ENCODE assay signal across 8 cellular contexts in the genomic region with DNA sequence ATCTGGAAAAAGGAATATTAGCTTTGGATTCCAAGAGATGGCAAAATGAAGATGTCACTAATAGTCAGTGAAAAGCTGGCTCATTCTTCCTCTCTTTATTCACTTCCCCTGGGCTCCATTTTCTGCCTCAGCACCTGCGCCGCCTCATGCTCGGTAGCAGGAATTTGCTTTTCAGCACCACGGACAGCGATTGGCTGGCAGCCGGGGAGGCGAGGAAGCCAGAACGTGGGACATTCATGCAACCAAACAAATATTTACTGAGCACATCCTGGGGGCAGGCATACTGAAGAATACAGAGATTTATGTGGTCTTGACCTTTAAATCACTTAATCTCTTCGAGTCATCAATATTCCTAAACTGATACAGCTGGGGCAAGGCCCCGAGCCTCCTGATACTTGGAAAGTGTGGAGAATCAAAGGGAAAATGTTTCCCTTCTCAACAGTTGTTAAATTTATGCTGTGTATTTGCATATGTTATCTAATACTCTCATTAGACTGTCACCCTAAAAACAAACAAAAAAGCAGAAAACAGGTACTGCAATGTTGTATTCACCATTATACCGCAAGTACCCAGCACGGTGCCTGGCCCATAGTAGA. TPM values are rescaled to one million over a fixed set of nuclear protein-coding genes. Genes with fewer than 3 reads are reported as not detected.
DNase-seq lines count a peak whose midpoint lies in the region; ATAC-seq and TF ChIP-seq lines count a peak whose summit lies in the region.

No MANE protein-coding gene starts in this region.

- no peaks in the 10 kb centered on the region for H3K9me3 Mint-ChIP-seq in CD8-positive, alpha-beta T cell

- 13% methylated on average over 12 of the region's 12 CpGs for WGBS in liver

- TF ChIP-seq CTCF in CD8-positive, alpha-beta T cell (IDR thresholded peaks at IDR 0.05), result no peak
- TF ChIP-seq CTCF in liver (IDR thresholded peaks at IDR 0.05; ENCODE audit: low read depth, low read length, missing input control), result no peak

- no peak overlapping the region for H3K27ac Mint-ChIP-seq in CD8-positive, alpha-beta T cell

- H3K4me1 Mint-ChIP-seq in CD8-positive, alpha-beta T cell (ENCODE audit: low read depth), result no peaks in the 10 kb centered on the region

- H3K36me3 ChIP-seq in CD8-positive, alpha-beta T cell (ENCODE audit: insufficient read depth, low read length), result no peaks in the 10 kb centered on the region
- no peaks in the 10 kb centered on the region for H3K36me3 ChIP-seq in liver (ENCODE audit: control insufficient read depth in 4 of 4, insufficient read depth in 3 of 4, low read depth in 1 of 4, low read length in 3 of 4)

- peak; percentile 37 to 41 for TF ChIP-seq RAD21 in liver (IDR thresholded peaks at IDR 0.05)

- CTCF ChIA-PET in CD8-positive, alpha-beta T cell (lab: Charles Lee), result interaction anchor here (0.9 to 5.1 kb wide), 8 partner anchors 16 to 170 kb away, joined by 3 to 48 read pairs (median 3); no protein-coding TSS in a partner anchor

- intact Hi-C loops in CD8-positive, alpha-beta T cell (cut with DNase I, micrococcal nuclease), result loop anchor here in 1 of 2 experiments (1.0 kb wide), 1 partner anchor 166 kb away; no protein-coding TSS in a partner anchor

- H3K9me3 ChIP-seq in CD8-positive, alpha-beta T cell (ENCODE audit: low read length), result no peaks in the 10 kb centered on the region
- H3K9me3 ChIP-seq in liver (ENCODE audit: control insufficient read depth in 4 of 4, low read length in 3 of 4), result no peaks in the 10 kb centered on the region

- no peaks in the 10 kb centered on the region for H3K4me1 ChIP-seq in CD8-positive, alpha-beta T cell (ENCODE audit: insufficient read depth, low read length)
- H3K4me1 ChIP-seq in liver (ENCODE audit: control insufficient read depth in 4 of 4, insufficient read depth in 4 of 4, low read length in 3 of 4), result peaks cover 0 to 5% (median 1%) of the 10 kb centered on the region in 4 donors

- peaks cover under 1% of the 10 kb centered on the region for H3K27me3 ChIP-seq in CD8-positive, alpha-beta T cell (ENCODE audit: insufficient read depth, low read length)
- peaks cover 0 to 4% (median 0%) of the 10 kb centered on the region in 4 donors for H3K27me3 ChIP-seq in liver (ENCODE audit: control insufficient read depth in 4 of 4, insufficient read depth in 4 of 4, low read length in 3 of 4)

- H3K36me3 Mint-ChIP-seq in CD8-positive, alpha-beta T cell, result no peaks in the 10 kb centered on the region

- DNase-seq in CD8-positive, alpha-beta T cell, result peak; percentile 26 to 70 (median 53)
- DNase-seq in KG1 (lab: John Stamatoyannopoulos, UW), result peak; percentile 31
- DNase-seq in activated CD4-positive, alpha-beta T cell treated with anti-CD3 and anti-CD28 coated beads for 24 hours (ENCODE audit: low read depth in 2 of 2), result peak; percentile 42 to 48
- DNase-seq in cerebellar cortex (ENCODE audit: low spot score), result peak; percentile 46
- DNase-seq in stimulated activated CD8-positive, alpha-beta memory T cell treated with anti-CD3 and anti-CD28 coated beads, Interleukin-12 subunit alpha, Interleukin-12 subunit beta, amount 100 ng/mL, for 1 hour (ENCODE audit: low read depth), result peak; percentile 28
- DNase-seq in COLO668 (lab: John Stamatoyannopoulos, UW; ENCODE audit: unreplicated experiment), result no peak

- H3K27me3 Mint-ChIP-seq in CD8-positive, alpha-beta T cell (ENCODE audit: low read depth), result peaks cover 36% of the 10 kb centered on the region

- H3K4me3 ChIP-seq in CD8-positive, alpha-beta T cell (ENCODE audit: low read depth, low read length), result no peak overlapping the region
- no peak overlapping the region for H3K4me3 ChIP-seq in liver (ENCODE audit: low read depth in 1 of 3, low read length in 3 of 3)

- ATAC-seq in CD8-positive, alpha-beta T cell, result no peak
- no peak for ATAC-seq in GM21367 (IDR thresholded peaks at IDR 0.05; ENCODE audit: unreplicated experiment)

- H3K4me3 Mint-ChIP-seq in CD8-positive, alpha-beta T cell, result no peak overlapping the region

- POLR2A ChIA-PET in CD8-positive, alpha-beta T cell (lab: Charles Lee), result no interaction called here

- no peak overlapping the region for H3K9ac ChIP-seq in liver (ENCODE audit: low read depth in 1 of 2, low read length in 2 of 2)

- H3K27ac ChIP-seq in CD8-positive, alpha-beta T cell (ENCODE audit: low read depth, low read length), result no peak overlapping the region
- no peak overlapping the region for H3K27ac ChIP-seq in liver (ENCODE audit: low read depth in 1 of 2, low read length in 2 of 2)

TF ChIP-seq in liver, 16 proteins besides CTCF, POLR2A, EP300 and RAD21:
- TF ChIP-seq JUND (IDR thresholded peaks at IDR 0.05), result no peak
- TF ChIP-seq, protein P1, sequence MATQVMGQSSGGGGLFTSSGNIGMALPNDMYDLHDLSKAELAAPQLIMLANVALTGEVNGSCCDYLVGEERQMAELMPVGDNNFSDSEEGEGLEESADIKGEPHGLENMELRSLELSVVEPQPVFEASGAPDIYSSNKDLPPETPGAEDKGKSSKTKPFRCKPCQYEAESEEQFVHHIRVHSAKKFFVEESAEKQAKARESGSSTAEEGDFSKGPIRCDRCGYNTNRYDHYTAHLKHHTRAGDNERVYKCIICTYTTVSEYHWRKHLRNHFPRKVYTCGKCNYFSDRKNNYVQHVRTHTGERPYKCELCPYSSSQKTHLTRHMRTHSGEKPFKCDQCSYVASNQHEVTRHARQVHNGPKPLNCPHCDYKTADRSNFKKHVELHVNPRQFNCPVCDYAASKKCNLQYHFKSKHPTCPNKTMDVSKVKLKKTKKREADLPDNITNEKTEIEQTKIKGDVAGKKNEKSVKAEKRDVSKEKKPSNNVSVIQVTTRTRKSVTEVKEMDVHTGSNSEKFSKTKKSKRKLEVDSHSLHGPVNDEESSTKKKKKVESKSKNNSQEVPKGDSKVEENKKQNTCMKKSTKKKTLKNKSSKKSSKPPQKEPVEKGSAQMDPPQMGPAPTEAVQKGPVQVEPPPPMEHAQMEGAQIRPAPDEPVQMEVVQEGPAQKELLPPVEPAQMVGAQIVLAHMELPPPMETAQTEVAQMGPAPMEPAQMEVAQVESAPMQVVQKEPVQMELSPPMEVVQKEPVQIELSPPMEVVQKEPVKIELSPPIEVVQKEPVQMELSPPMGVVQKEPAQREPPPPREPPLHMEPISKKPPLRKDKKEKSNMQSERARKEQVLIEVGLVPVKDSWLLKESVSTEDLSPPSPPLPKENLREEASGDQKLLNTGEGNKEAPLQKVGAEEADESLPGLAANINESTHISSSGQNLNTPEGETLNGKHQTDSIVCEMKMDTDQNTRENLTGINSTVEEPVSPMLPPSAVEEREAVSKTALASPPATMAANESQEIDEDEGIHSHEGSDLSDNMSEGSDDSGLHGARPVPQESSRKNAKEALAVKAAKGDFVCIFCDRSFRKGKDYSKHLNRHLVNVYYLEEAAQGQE (IDR thresholded peaks at IDR 0.05), result peak; percentile 100
- peak in 1 of 2 donors; percentile 21 for TF ChIP-seq HNF4A (conservative IDR thresholded peaks at IDR 0.05)
- TF ChIP-seq, protein P2, sequence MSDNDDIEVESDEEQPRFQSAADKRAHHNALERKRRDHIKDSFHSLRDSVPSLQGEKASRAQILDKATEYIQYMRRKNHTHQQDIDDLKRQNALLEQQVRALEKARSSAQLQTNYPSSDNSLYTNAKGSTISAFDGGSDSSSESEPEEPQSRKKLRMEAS (IDR thresholded peaks at IDR 0.05), result peak; percentile 54
- TF ChIP-seq FOXA1 (IDR thresholded peaks at IDR 0.05), result no peak
- no peak for TF ChIP-seq HNF4G (IDR thresholded peaks at IDR 0.05)
- peak; percentile 9 to 23 for TF ChIP-seq RXRA (IDR thresholded peaks at IDR 0.05)
- no peak for TF ChIP-seq TAF1 (conservative IDR thresholded peaks at IDR 0.05)
- TF ChIP-seq, protein P3, sequence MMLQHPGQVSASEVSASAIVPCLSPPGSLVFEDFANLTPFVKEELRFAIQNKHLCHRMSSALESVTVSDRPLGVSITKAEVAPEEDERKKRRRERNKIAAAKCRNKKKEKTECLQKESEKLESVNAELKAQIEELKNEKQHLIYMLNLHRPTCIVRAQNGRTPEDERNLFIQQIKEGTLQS (IDR thresholded peaks at IDR 0.05), result no peak
- TF ChIP-seq NR2F2 (IDR thresholded peaks at IDR 0.05), result no peak
- TF ChIP-seq EGR1 (IDR thresholded peaks at IDR 0.05; ENCODE audit: low read depth in 2 of 2), result no peak
- peak; percentile 29 for TF ChIP-seq FOXA2 (IDR thresholded peaks at IDR 0.05)
- peak; percentile 30 for TF ChIP-seq YY1 (IDR thresholded peaks at IDR 0.05)
- TF ChIP-seq GABPA (IDR thresholded peaks at IDR 0.05 in 1 of 2, conservative IDR thresholded peaks at IDR 0.05 in 1 of 2), result no peak
- no peak for TF ChIP-seq SP1 (IDR thresholded peaks at IDR 0.05)
- TF ChIP-seq, protein P4, sequence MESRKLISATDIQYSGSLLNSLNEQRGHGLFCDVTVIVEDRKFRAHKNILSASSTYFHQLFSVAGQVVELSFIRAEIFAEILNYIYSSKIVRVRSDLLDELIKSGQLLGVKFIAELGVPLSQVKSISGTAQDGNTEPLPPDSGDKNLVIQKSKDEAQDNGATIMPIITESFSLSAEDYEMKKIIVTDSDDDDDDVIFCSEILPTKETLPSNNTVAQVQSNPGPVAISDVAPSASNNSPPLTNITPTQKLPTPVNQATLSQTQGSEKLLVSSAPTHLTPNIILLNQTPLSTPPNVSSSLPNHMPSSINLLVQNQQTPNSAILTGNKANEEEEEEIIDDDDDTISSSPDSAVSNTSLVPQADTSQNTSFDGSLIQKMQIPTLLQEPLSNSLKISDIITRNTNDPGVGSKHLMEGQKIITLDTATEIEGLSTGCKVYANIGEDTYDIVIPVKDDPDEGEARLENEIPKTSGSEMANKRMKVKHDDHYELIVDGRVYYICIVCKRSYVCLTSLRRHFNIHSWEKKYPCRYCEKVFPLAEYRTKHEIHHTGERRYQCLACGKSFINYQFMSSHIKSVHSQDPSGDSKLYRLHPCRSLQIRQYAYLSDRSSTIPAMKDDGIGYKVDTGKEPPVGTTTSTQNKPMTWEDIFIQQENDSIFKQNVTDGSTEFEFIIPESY (IDR thresholded peaks at IDR 0.05), result no peak
TF ChIP-seq in liver: peak in this region for 6.

RNA-seq across cellular contexts. Expression of a gene that starts 12.1 kb away (rescaled TPM):
- total RNA-seq in CD8-positive, alpha-beta T cell, result not detected
- total RNA-seq in liver, result not detected
- polyA plus RNA-seq in liver, result not detected
